Comparison of ENCODE assay signal across 10 cellular contexts in genomic region chr1:221724931-221725605, GRCh38. TPM values are rescaled to one million over a fixed set of nuclear protein-coding genes. Genes with fewer than 3 reads are reported as not detected.
DNase-seq lines count a peak whose midpoint lies in the region; ATAC-seq and TF ChIP-seq lines count a peak whose summit lies in the region.
"Had no signal": no experiment of that assay in that cellular context is flagged by ENCODE, and none has a peak within 500 bp of the region (broad histone marks: within the 10 kb centered on the region; RNA-seq: fewer than 3 reads in every experiment).

No MANE protein-coding gene starts in this region.

- peaks cover 62% of the 10 kb centered on the region for H3K4me1 Mint-ChIP-seq in activated naive CD4-positive, alpha-beta T cell treated with anti-CD3 and anti-CD28 coated beads for 36 hours (ENCODE audit: low read depth)
- peaks cover 63% of the 10 kb centered on the region for H3K4me1 Mint-ChIP-seq in activated naive CD8-positive, alpha-beta T cell treated with anti-CD3 and anti-CD28 coated beads, Interleukin-2, amount 10 ng/mL, durations not matched to agents 7 days and 5 days
- peaks cover 79 to 100% of the 10 kb centered on the region in 2 donors for H3K4me1 Mint-ChIP-seq in immature natural killer cell

- CTCF ChIA-PET in activated naive CD4-positive, alpha-beta T cell treated with anti-CD3 and anti-CD28 coated beads for 36 hours (lab: Charles Lee): interaction anchor here (0.6 to 1.7 kb wide), 3 partner anchors 16 to 129 kb away, joined by 3 to 10 read pairs (median 3); partner anchors contain the start of gene DUSP10
- CTCF ChIA-PET in RWPE1 (lab: Yijun Ruan, JAX): interaction anchor here (0.6 kb wide), 2 partner anchors 127 to 166 kb away, joined by 3 to 4 read pairs; no protein-coding TSS in a partner anchor

- peak overlapping the region; percentile 62 for H3K27ac Mint-ChIP-seq in activated naive CD4-positive, alpha-beta T cell treated with anti-CD3 and anti-CD28 coated beads for 36 hours
- peak overlapping the region; percentile 91 for H3K27ac Mint-ChIP-seq in activated naive CD8-positive, alpha-beta T cell treated with anti-CD3 and anti-CD28 coated beads, Interleukin-2, amount 10 ng/mL, durations not matched to agents 7 days and 5 days
- peak overlapping the region; percentile 47 to 94 (median 83) for H3K27ac Mint-ChIP-seq in immature natural killer cell
- H3K27ac Mint-ChIP-seq: nephron progenitor cell had no signal

- H3K4me3 Mint-ChIP-seq in activated naive CD4-positive, alpha-beta T cell treated with anti-CD3 and anti-CD28 coated beads for 36 hours: no peak overlapping the region
- no peak overlapping the region for H3K4me3 Mint-ChIP-seq in activated naive CD8-positive, alpha-beta T cell treated with anti-CD3 and anti-CD28 coated beads, Interleukin-2, amount 10 ng/mL, durations not matched to agents 7 days and 5 days
- peak overlapping the region in 3 of 5 donors; percentile 4 to 44 (median 34) for H3K4me3 Mint-ChIP-seq in immature natural killer cell
- H3K4me3 Mint-ChIP-seq: nephron progenitor cell had no signal

- no peaks in the 10 kb centered on the region for H3K27me3 Mint-ChIP-seq in activated naive CD4-positive, alpha-beta T cell treated with anti-CD3 and anti-CD28 coated beads for 36 hours (ENCODE audit: low read depth)
- H3K27me3 Mint-ChIP-seq in activated naive CD8-positive, alpha-beta T cell treated with anti-CD3 and anti-CD28 coated beads, Interleukin-2, amount 10 ng/mL, durations not matched to agents 7 days and 5 days: no peaks in the 10 kb centered on the region
- peaks cover 0 to 3% (median 1%) of the 10 kb centered on the region in 3 donors for H3K27me3 Mint-ChIP-seq in immature natural killer cell (ENCODE audit: low read depth in 3 of 3)

- ATAC-seq in activated naive CD8-positive, alpha-beta T cell treated with anti-CD3 and anti-CD28 coated beads, Interleukin-2, amount 10 ng/mL, durations not matched to agents 7 days and 5 days (ENCODE audit: low read depth): no peak
- ATAC-seq in upper lobe of left lung (ENCODE audit: low FRiP score in 2 of 2): peak; percentile 56 to 91
- no peak for ATAC-seq in GM21825 (IDR thresholded peaks at IDR 0.05; ENCODE audit: unreplicated experiment)
- no peak for ATAC-seq in HG02763 (IDR thresholded peaks at IDR 0.05; ENCODE audit: unreplicated experiment)

- H3K36me3 ChIP-seq in upper lobe of left lung: no peaks in the 10 kb centered on the region

- TF ChIP-seq CTCF in upper lobe of left lung (IDR thresholded peaks at IDR 0.05) (no peak), RWPE1 (conservative IDR thresholded peaks at IDR 0.05; ENCODE audit: low read depth) (no peak)

- intact Hi-C loops in activated naive CD4-positive, alpha-beta T cell treated with anti-CD3 and anti-CD28 coated beads for 36 hours (cut with micrococcal nuclease): no loop called here

- no peaks in the 10 kb centered on the region for H3K27me3 ChIP-seq in upper lobe of left lung

- TF ChIP-seq POLR2A in upper lobe of left lung (IDR thresholded peaks at IDR 0.05): no peak

- no peak for TF ChIP-seq EP300 in upper lobe of left lung (IDR thresholded peaks at IDR 0.05)

- peaks cover 0 to 5% (median 0%) of the 10 kb centered on the region in 4 donors for H3K9me3 ChIP-seq in upper lobe of left lung

- H3K4me1 ChIP-seq in upper lobe of left lung: peaks cover 3 to 29% (median 10%) of the 10 kb centered on the region in 4 donors

- no peak for DNase-seq in activated naive CD4-positive, alpha-beta T cell treated with anti-CD3 and anti-CD28 coated beads for 36 hours
- no peak for DNase-seq in activated naive CD4-positive, alpha-beta T cell treated with Interleukin-2 at 50 U/mL for 16 hours
- DNase-seq in activated naive CD8-positive, alpha-beta T cell treated with anti-CD3 and anti-CD28 coated beads, Interleukin-2, amount 10 ng/mL, durations not matched to agents 7 days and 5 days: no peak
- DNase-seq in immature natural killer cell: no peak
- DNase-seq in upper lobe of left lung: peak in 1 of 2 donors; percentile 65
- DNase-seq in RWPE1 (ENCODE audit: low spot score): no peak
- DNase-seq: effector CD4-positive, alpha-beta T cell; nephron progenitor cell had no signal

- WGBS in upper lobe of left lung, 2 donors: 72 to 88% methylated on average over 4 of the region's 4 CpGs

- peaks cover 25% of the 10 kb centered on the region for H3K36me3 Mint-ChIP-seq in activated naive CD4-positive, alpha-beta T cell treated with anti-CD3 and anti-CD28 coated beads for 36 hours (ENCODE audit: low read depth)
- peaks cover 75% of the 10 kb centered on the region for H3K36me3 Mint-ChIP-seq in activated naive CD8-positive, alpha-beta T cell treated with anti-CD3 and anti-CD28 coated beads, Interleukin-2, amount 10 ng/mL, durations not matched to agents 7 days and 5 days
- peaks cover 13 to 34% (median 28%) of the 10 kb centered on the region in 3 donors for H3K36me3 Mint-ChIP-seq in immature natural killer cell

- POLR2A ChIA-PET in activated naive CD8-positive, alpha-beta T cell treated with anti-CD3 and anti-CD28 coated beads, Interleukin-2, amount 10 ng/mL, durations not matched to agents 7 days and 5 days (lab: Charles Lee): interaction anchor here (1.1 to 3.9 kb wide), 4 partner anchors 12 to 54 kb away, joined by 3 to 22 read pairs (median 6); partner anchors contain the start of gene DUSP10
- POLR2A ChIA-PET in RWPE1 (lab: Yijun Ruan, JAX; ENCODE audit: low non-redundant PET): interaction anchor here (1.0 kb wide), 1 partner anchor 16 kb away, joined by 3 read pairs; no protein-coding TSS in a partner anchor

- H3K27ac ChIP-seq in upper lobe of left lung (peak overlapping the region in 3 of 4 donors; percentile 13 to 52 (median 33)), RWPE1 (no peak overlapping the region)

- no peak overlapping the region for H3K4me3 ChIP-seq in upper lobe of left lung

- peaks cover 14% of the 10 kb centered on the region for H3K9me3 Mint-ChIP-seq in activated naive CD4-positive, alpha-beta T cell treated with anti-CD3 and anti-CD28 coated beads for 36 hours
- peaks cover 20% of the 10 kb centered on the region for H3K9me3 Mint-ChIP-seq in activated naive CD8-positive, alpha-beta T cell treated with anti-CD3 and anti-CD28 coated beads, Interleukin-2, amount 10 ng/mL, durations not matched to agents 7 days and 5 days
- peaks cover 0 to 5% (median 0%) of the 10 kb centered on the region in 6 donors for H3K9me3 Mint-ChIP-seq in immature natural killer cell

RNA-seq across cellular contexts. Expression of gene DUSP10, which starts 16.8 kb away (rescaled TPM):
- total RNA-seq in activated naive CD4-positive, alpha-beta T cell treated with anti-CD3 and anti-CD28 coated beads for 36 hours: 1 to 10 TPM; 9.1 TPM
- 10 to 100 TPM; 14.8 to 15.7 TPM for total RNA-seq in activated naive CD8-positive, alpha-beta T cell treated with anti-CD3 and anti-CD28 coated beads, Interleukin-2, amount 10 ng/mL, durations not matched to agents 7 days and 5 days
- polyA plus RNA-seq in immature natural killer cell: 10 to 100 TPM; 10.7 to 25.6 (median 14.7) TPM
- total RNA-seq in upper lobe of left lung: 10 to 100 TPM in 5 of 6 donors, 1 to 10 TPM in 1; 7.7 to 13.7 (median 11.9) TPM

Comparison
In these comparisons a context has a peak if more than half of its experiments do, and no peak if none do; other contexts are left out.
1. H3K4me3 Mint-ChIP-seq: peak in immature natural killer cell (3 of 5); none in activated naive CD4-positive, alpha-beta T cell treated with anti-CD3 and anti-CD28 coated beads for 36 hours (single experiment) and activated naive CD8-positive, alpha-beta T cell treated with anti-CD3 and anti-CD28 coated beads, Interleukin-2, amount 10 ng/mL, durations not matched to agents 7 days and 5 days (single experiment).
2. ATAC-seq: peak in upper lobe of left lung (2 of 2); none in activated naive CD8-positive, alpha-beta T cell treated with anti-CD3 and anti-CD28 coated beads, Interleukin-2, amount 10 ng/mL, durations not matched to agents 7 days and 5 days (single experiment), GM21825 (single experiment) and HG02763 (single experiment).
3. Peak in every context shown above with its lines, with median percentiles within 50 percentile points of each other: H3K27ac Mint-ChIP-seq.